21 cellular contexts compared by ENCODE assay signal in the genomic region with DNA sequence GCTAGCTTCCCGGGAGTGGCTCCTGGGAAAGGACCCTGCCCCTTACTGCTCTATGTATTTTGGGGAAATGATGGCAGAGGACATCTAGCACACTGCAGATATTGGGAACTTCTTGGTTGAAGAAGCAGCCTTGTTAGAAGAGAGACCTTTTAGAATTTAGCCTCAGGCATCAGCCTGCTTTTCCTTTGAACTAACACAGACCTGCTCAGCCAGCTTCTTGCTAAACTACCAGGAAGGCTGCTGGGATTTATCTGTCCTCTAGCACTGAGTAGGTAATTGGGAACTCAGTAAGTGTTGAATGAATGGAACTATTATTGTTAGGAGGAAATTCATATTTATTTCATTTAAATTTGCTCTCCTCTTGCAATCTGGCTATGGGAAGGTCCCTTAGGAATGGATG.
A peak's percentile ranks its signal among the peaks of the same experiment; 100 is the strongest.
DNase-seq lines count a peak whose midpoint lies in the region; ATAC-seq and TF ChIP-seq lines count a peak whose summit lies in the region.
"Had no signal": no experiment of that assay in that cellular context is flagged by ENCODE, and none has a peak within 500 bp of the region (broad histone marks: within the 10 kb centered on the region; RNA-seq: fewer than 3 reads in every experiment).

No MANE protein-coding gene starts in this region.

- H3K18ac ChIP-seq in mesendoderm (ENCODE audit: low read length), result no peak overlapping the region

- in situ Hi-C loops in T47D (cut with HindIII; ENCODE audit: low pct_unique_long_range_greater_than_20kb, low sequenced_read_pairs), result no loop called here

- DNase-seq in T47D (ENCODE audit: low read depth in 1 of 2, low spot score in 1 of 2) (peak; percentile 58 to 86), MCF 10A (ENCODE audit: unreplicated experiment) (no peak), mesendoderm (peak; percentile 6), amniotic stem cell (lab: John Stamatoyannopoulos, UW) (no peak), GM03348 (ENCODE audit: low spot score) (no peak)
- no peak for DNase-seq in activated effector memory CD4-positive, alpha-beta T cell treated with Interleukin-2 at 50 U/mL for 16 hours
- DNase-seq: CD4-positive, CD25-positive, alpha-beta regulatory T cell; CD8-positive, alpha-beta T cell; DMS 273 treated with DMSO at 0.1 percent for 48 hours; DMS79; EL; GF-D8; GM23248; H7; HCEC 1CT had no signal

- H2BK5ac ChIP-seq in mesendoderm (ENCODE audit: low read length), result no peak overlapping the region

- H3K27ac Mint-ChIP-seq in MCF 10A (ENCODE audit: low read depth, unreplicated experiment), result no peak overlapping the region
- H3K27ac Mint-ChIP-seq: B cell; CD8-positive, alpha-beta T cell had no signal

- no peak overlapping the region for H3K4me3 Mint-ChIP-seq in MCF 10A (ENCODE audit: unreplicated experiment)
- H3K4me3 Mint-ChIP-seq: B cell; CD4-positive, CD25-positive, alpha-beta regulatory T cell; CD8-positive, alpha-beta T cell had no signal

- no peak overlapping the region for H3K4me2 ChIP-seq in mesendoderm (ENCODE audit: low read length)
- H3K4me2 ChIP-seq: BLaER1 had no signal

- no CpG with 5 or more reads among the region's 1 CpG for WGBS in mesendoderm (ENCODE audit: extremely low coverage, insufficient coverage, low lambda C conversion rate)

- H3K79me2 ChIP-seq in mesendoderm (ENCODE audit: control insufficient read depth, insufficient read depth, low read length), result no peaks in the 10 kb centered on the region

- H3K36me3 Mint-ChIP-seq in MCF 10A (ENCODE audit: insufficient read depth, unreplicated experiment), result no peaks in the 10 kb centered on the region
- H3K36me3 Mint-ChIP-seq: CD4-positive, CD25-positive, alpha-beta regulatory T cell; CD8-positive, alpha-beta T cell had no signal

- H3K36me3 ChIP-seq in mesendoderm (ENCODE audit: control insufficient read depth, insufficient read depth, low read length), result no peaks in the 10 kb centered on the region
- H3K36me3 ChIP-seq: BLaER1 had no signal

- H3K56ac ChIP-seq in mesendoderm (ENCODE audit: low read length), result no peak overlapping the region

- no peaks in the 10 kb centered on the region for H3K9me3 Mint-ChIP-seq in MCF 10A (ENCODE audit: unreplicated experiment)

- intact Hi-C loops in MCF 10A (cut with micrococcal nuclease), result no loop called here

- H3K4me3 ChIP-seq in mesendoderm (ENCODE audit: low read length), result no peak overlapping the region
- H3K4me3 ChIP-seq: BLaER1, GM23248 had no signal

- H3K4me1 Mint-ChIP-seq in MCF 10A (ENCODE audit: insufficient read depth, unreplicated experiment), result no peaks in the 10 kb centered on the region

- H3K23ac ChIP-seq in mesendoderm (ENCODE audit: low read length), result no peak overlapping the region

- no peak overlapping the region for H3K4ac ChIP-seq in mesendoderm (ENCODE audit: low read depth, low read length)

- H3K9ac ChIP-seq in mesendoderm (ENCODE audit: low read length), result no peak overlapping the region
- H3K9ac ChIP-seq: BLaER1, GM23248 had no signal

- H4K5ac ChIP-seq in mesendoderm (ENCODE audit: low read length), result no peak overlapping the region

- H3K27me3 ChIP-seq in mesendoderm (ENCODE audit: insufficient read depth, low read length, poor library complexity), result no peaks in the 10 kb centered on the region
- H3K27me3 ChIP-seq: BLaER1 had no signal

- TF ChIP-seq CTCF in MCF 10A (IDR thresholded peaks at IDR 0.05; ENCODE audit: unreplicated experiment), result no peak

- no TSS peak for BruUV-seq in MCF 10A (replicated peaks; lab: Mats Ljungman, UMichigan)

- H3K4me1 ChIP-seq in mesendoderm (ENCODE audit: control insufficient read depth, low read depth, low read length), result no peaks in the 10 kb centered on the region
- H3K4me1 ChIP-seq: BLaER1 had no signal

- no peak overlapping the region for H3K27ac ChIP-seq in mesendoderm (ENCODE audit: low read depth, low read length)
- H3K27ac ChIP-seq: 22Rv1, BLaER1, C4-2B, GM23248 had no signal

- no peak overlapping the region for H2AK5ac ChIP-seq in mesendoderm (ENCODE audit: low read length)

- no peak overlapping the region for H2BK15ac ChIP-seq in mesendoderm (replicated peaks; ENCODE audit: low read depth)

- no peak overlapping the region for H2BK120ac ChIP-seq in mesendoderm (ENCODE audit: low read depth, low read length)

- no peaks in the 10 kb centered on the region for H3K79me1 ChIP-seq in mesendoderm (ENCODE audit: low read length)

- CTCF ChIA-PET in MCF 10A (lab: Yijun Ruan, JAX), result no interaction called here

- ATAC-seq in esophagus mucosa (peak; percentile 43), SK-N-SH treated with all-trans-retinoic acid at 6 μM for 48 hours (no peak)
- ATAC-seq: CD8-positive, alpha-beta T cell had no signal

- H4K8ac ChIP-seq in mesendoderm (ENCODE audit: low read depth, low read length), result no peak overlapping the region

- H3K27me3 Mint-ChIP-seq in MCF 10A (ENCODE audit: insufficient read depth, unreplicated experiment), result no peaks in the 10 kb centered on the region
- H3K27me3 Mint-ChIP-seq: B cell had no signal

- POLR2A ChIA-PET in MCF 10A (lab: Yijun Ruan, JAX), result no interaction called here

TF ChIP-seq in SK-N-SH treated with all-trans-retinoic acid at 6 μM for 48 hours, 23 proteins besides CTCF, POLR2A, EP300 and RAD21:
- TF ChIP-seq SNAI2 (CRISPR knock-in tag; IDR thresholded peaks at IDR 0.05), result no peak
- no peak for TF ChIP-seq PPARA (CRISPR knock-in tag; IDR thresholded peaks at IDR 0.05; ENCODE audit: borderline replicate concordance)
- TF ChIP-seq ZNF8 (CRISPR knock-in tag; IDR thresholded peaks at IDR 0.05), result no peak
- no peak for TF ChIP-seq TOX (CRISPR knock-in tag; IDR thresholded peaks at IDR 0.05; ENCODE audit: borderline replicate concordance)
- TF ChIP-seq RARB (CRISPR knock-in tag; IDR thresholded peaks at IDR 0.05), result no peak
- TF ChIP-seq, protein P1, sequence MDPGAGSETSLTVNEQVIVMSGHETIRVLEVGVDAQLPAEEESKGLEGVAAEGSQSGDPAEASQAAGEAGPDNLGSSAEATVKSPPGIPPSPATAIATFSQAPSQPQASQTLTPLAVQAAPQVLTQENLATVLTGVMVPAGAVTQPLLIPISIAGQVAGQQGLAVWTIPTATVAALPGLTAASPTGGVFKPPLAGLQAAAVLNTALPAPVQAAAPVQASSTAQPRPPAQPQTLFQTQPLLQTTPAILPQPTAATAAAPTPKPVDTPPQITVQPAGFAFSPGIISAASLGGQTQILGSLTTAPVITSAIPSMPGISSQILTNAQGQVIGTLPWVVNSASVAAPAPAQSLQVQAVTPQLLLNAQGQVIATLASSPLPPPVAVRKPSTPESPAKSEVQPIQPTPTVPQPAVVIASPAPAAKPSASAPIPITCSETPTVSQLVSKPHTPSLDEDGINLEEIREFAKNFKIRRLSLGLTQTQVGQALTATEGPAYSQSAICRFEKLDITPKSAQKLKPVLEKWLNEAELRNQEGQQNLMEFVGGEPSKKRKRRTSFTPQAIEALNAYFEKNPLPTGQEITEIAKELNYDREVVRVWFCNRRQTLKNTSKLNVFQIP (CRISPR knock-in tag; IDR thresholded peaks at IDR 0.05; ENCODE audit: borderline replicate concordance, low read depth), result no peak
- TF ChIP-seq OSR1 (CRISPR knock-in tag; IDR thresholded peaks at IDR 0.05), result no peak

Comparison
In these comparisons a context has a peak if more than half of its experiments do, and no peak if none do; other contexts are left out.
1. DNase-seq: peak in T47D (2 of 2) and mesendoderm (single experiment); none in MCF 10A (single experiment), activated effector memory CD4-positive, alpha-beta T cell treated with Interleukin-2 at 50 U/mL for 16 hours (single experiment), amniotic stem cell (single experiment) and GM03348 (single experiment).